Comparison of ENCODE assay signal across 28 cellular contexts in genomic region chr1:15983275-15983674, GRCh38. TPM values are rescaled to one million over a fixed set of nuclear protein-coding genes. Genes with fewer than 3 reads are reported as not detected.
"Had no signal": no experiment of that assay in that cellular context is flagged by ENCODE, and none has a peak within 500 bp of the region (broad histone marks: within the 10 kb centered on the region; RNA-seq: fewer than 3 reads in every experiment).

No MANE protein-coding gene starts in this region.

- H3K4me3 Mint-ChIP-seq: activated CD4-positive, alpha-beta T cell treated with anti-CD3 and anti-CD28 coated beads, Interleukin-2, amount 10 ng/mL, durations not matched to agents 24 days and 14 days; activated CD8-positive, alpha-beta memory T cell treated with anti-CD3 and anti-CD28 coated beads, Interleukin-2, amount 10 ng/mL, durations not matched to agents 7 days and 5 days; activated naive CD8-positive, alpha-beta T cell; activated T-cell treated with anti-CD3 and anti-CD28 coated beads, Interleukin-2, amount 50 U/mL, for 24 hours; activated T-helper 1 cell treated with anti-CD3 and anti-CD28 coated beads, Interleukin-12 subunit alpha, Interleukin-12 subunit beta, Interleukin-2, Interleukin-4 antibody, amounts not matched to agents 30 ng/mL and 10 ng/mL and 1 ng/mL, durations not matched to agents 14 hours and 24 hours and 36 hours had no signal

- H3K36me3 ChIP-seq: breast epithelium, Peyer's patch, SJCRH30 had no signal

- H3K27ac ChIP-seq: Peyer's patch, RWPE1, SJCRH30 had no signal

- H3K27me3 Mint-ChIP-seq: activated CD4-positive, alpha-beta T cell treated with anti-CD3 and anti-CD28 coated beads, Interleukin-2, amount 10 ng/mL, durations not matched to agents 24 days and 14 days; activated naive CD8-positive, alpha-beta T cell; activated T-cell treated with anti-CD3 and anti-CD28 coated beads, Interleukin-2, amount 50 U/mL, for 24 hours had no signal

- DNase-seq: activated CD4-positive, alpha-beta T cell treated with anti-CD3 and anti-CD28 coated beads, Interleukin-2, amount 10 ng/mL, durations not matched to agents 24 days and 14 days; activated CD4-positive, alpha-beta T cell treated with anti-CD3 and anti-CD28 coated beads, Interleukin-2, amount 50 U/mL, for 48 hours; activated CD4-positive, CD25-positive, alpha-beta regulatory T cell treated with anti-CD3 and anti-CD28 coated beads, Interleukin-2, amount 50 U/mL, for 72 hours; activated CD8-positive, alpha-beta memory T cell treated with anti-CD3 and anti-CD28 coated beads, Interleukin-2, amount 10 ng/mL, durations not matched to agents 7 days and 5 days; activated effector memory CD4-positive, alpha-beta T cell treated with Interleukin-2 at 50 U/mL for 16 hours; activated naive CD4-positive, alpha-beta T cell; activated T-cell treated with anti-CD3 and anti-CD28 coated beads, Interleukin-2, amount 50 U/mL, for 24 hours; caudate nucleus; Karpas-422; MM.1S; NCI-H1105 treated with DMSO at 0.1 percent for 48 hours; NCI-H1436 treated with DMSO at 0.1 percent for 48 hours; NCI-H187; NCI-H2081; NCI-H510A treated with DMSO at 0.1 percent for 48 hours; NCI-H69; Peyer's patch; Right ventricle myocardium superior; SJCRH30; SK-N-SH; T-helper 1 cell had no signal

- H3K36me3 Mint-ChIP-seq: activated CD8-positive, alpha-beta memory T cell treated with anti-CD3 and anti-CD28 coated beads, Interleukin-2, amount 10 ng/mL, durations not matched to agents 7 days and 5 days; activated naive CD8-positive, alpha-beta T cell had no signal

- H3K27ac Mint-ChIP-seq: activated CD4-positive, alpha-beta T cell treated with anti-CD3 and anti-CD28 coated beads, Interleukin-2, amount 10 ng/mL, durations not matched to agents 24 days and 14 days; activated CD8-positive, alpha-beta memory T cell treated with anti-CD3 and anti-CD28 coated beads, Interleukin-2, amount 10 ng/mL, durations not matched to agents 7 days and 5 days; activated naive CD8-positive, alpha-beta T cell; activated T-cell treated with anti-CD3 and anti-CD28 coated beads, Interleukin-2, amount 50 U/mL, for 24 hours; activated T-helper 1 cell treated with anti-CD3 and anti-CD28 coated beads, Interleukin-12 subunit alpha, Interleukin-12 subunit beta, Interleukin-2, Interleukin-4 antibody, amounts not matched to agents 30 ng/mL and 10 ng/mL and 1 ng/mL, durations not matched to agents 14 hours and 24 hours and 36 hours had no signal

- H3K4me2 ChIP-seq: SK-N-SH had no signal

- H3K9me3 Mint-ChIP-seq: activated T-cell treated with anti-CD3 and anti-CD28 coated beads, Interleukin-2, amount 50 U/mL, for 24 hours; activated T-helper 1 cell treated with anti-CD3 and anti-CD28 coated beads, Interleukin-12 subunit alpha, Interleukin-12 subunit beta, Interleukin-2, Interleukin-4 antibody, amounts not matched to agents 30 ng/mL and 10 ng/mL and 1 ng/mL, durations not matched to agents 14 hours and 24 hours and 36 hours had no signal

- H3K27me3 ChIP-seq: breast epithelium, Peyer's patch, SJCRH30 had no signal

- H3K9ac ChIP-seq: SK-N-SH had no signal

- H3K4me3 ChIP-seq: breast epithelium, K562, Peyer's patch, SJCRH30 had no signal

- H3K4me1 ChIP-seq: breast epithelium, Peyer's patch, SJCRH30 had no signal

- FAIRE-seq: K562 had no signal

- H3K9me3 ChIP-seq: Peyer's patch, SJCRH30, SK-N-SH had no signal

- ATAC-seq: activated CD8-positive, alpha-beta memory T cell treated with anti-CD3 and anti-CD28 coated beads, Interleukin-2, amount 10 ng/mL, durations not matched to agents 7 days and 5 days; K562 had no signal

RNA-seq across cellular contexts. Expression of gene SRARP, which starts 20.8 kb away (rescaled TPM):
- total RNA-seq: activated CD4-positive, alpha-beta T cell treated with anti-CD3 and anti-CD28 coated beads, Interleukin-2, amount 10 ng/mL, durations not matched to agents 24 days and 14 days; activated CD8-positive, alpha-beta memory T cell treated with anti-CD3 and anti-CD28 coated beads, Interleukin-2, amount 10 ng/mL, durations not matched to agents 7 days and 5 days; activated T-helper 1 cell treated with anti-CD3 and anti-CD28 coated beads, Interleukin-12 subunit alpha, Interleukin-12 subunit beta, Interleukin-2, Interleukin-4 antibody, amounts not matched to agents 30 ng/mL and 10 ng/mL and 1 ng/mL, durations not matched to agents 14 hours and 24 hours and 36 hours; K562; Peyer's patch; SJCRH30; T-helper 2 cell treated with Interferon-gamma antibody and Interleukin-4, amounts not matched to agents 100 ng/mL and 5 ng/mL, for 36 hours had no signal
- polyA plus RNA-seq: adipose tissue, K562, SK-N-SH had no signal

RNA-seq across cellular contexts. Expression of gene HSPB7, which starts 34.6 kb away (rescaled TPM):
- total RNA-seq: activated CD4-positive, alpha-beta T cell treated with anti-CD3 and anti-CD28 coated beads, Interleukin-2, amount 10 ng/mL, durations not matched to agents 24 days and 14 days; activated CD8-positive, alpha-beta memory T cell treated with anti-CD3 and anti-CD28 coated beads, Interleukin-2, amount 10 ng/mL, durations not matched to agents 7 days and 5 days; activated T-helper 1 cell treated with anti-CD3 and anti-CD28 coated beads, Interleukin-12 subunit alpha, Interleukin-12 subunit beta, Interleukin-2, Interleukin-4 antibody, amounts not matched to agents 30 ng/mL and 10 ng/mL and 1 ng/mL, durations not matched to agents 14 hours and 24 hours and 36 hours; T-helper 2 cell treated with Interferon-gamma antibody and Interleukin-4, amounts not matched to agents 100 ng/mL and 5 ng/mL, for 36 hours had no signal

RNA-seq across cellular contexts. Expression of gene CLCNKA, which starts 38.6 kb away (rescaled TPM):
- total RNA-seq: activated CD4-positive, alpha-beta T cell treated with anti-CD3 and anti-CD28 coated beads, Interleukin-2, amount 10 ng/mL, durations not matched to agents 24 days and 14 days; activated CD8-positive, alpha-beta memory T cell treated with anti-CD3 and anti-CD28 coated beads, Interleukin-2, amount 10 ng/mL, durations not matched to agents 7 days and 5 days; activated T-helper 1 cell treated with anti-CD3 and anti-CD28 coated beads, Interleukin-12 subunit alpha, Interleukin-12 subunit beta, Interleukin-2, Interleukin-4 antibody, amounts not matched to agents 30 ng/mL and 10 ng/mL and 1 ng/mL, durations not matched to agents 14 hours and 24 hours and 36 hours; T-helper 2 cell treated with Interferon-gamma antibody and Interleukin-4, amounts not matched to agents 100 ng/mL and 5 ng/mL, for 36 hours had no signal
